Comparison of ENCODE assay signal across 1 cellular context in genomic region chrX:129782015-129782495, GRCh38.
TF ChIP-seq lines count a peak whose summit lies in the region.

No MANE protein-coding gene starts in this region.

TF ChIP-seq in K562, 482 proteins besides CTCF, POLR2A, EP300 and RAD21:
- TF ChIP-seq ZSCAN32 (CRISPR knock-in tag; IDR thresholded peaks at IDR 0.05) (no peak), MIER1 (IDR thresholded peaks at IDR 0.05; ENCODE audit: low read depth) (peak; percentile 52; the same call in 1 of the 2 replicates)
